8 cellular contexts compared by ENCODE assay signal in genomic region chr3:19065027-19065426, GRCh38.
DNase-seq lines count a peak whose midpoint lies in the region; ATAC-seq and TF ChIP-seq lines count a peak whose summit lies in the region.

No MANE protein-coding gene starts in this region.

- no peaks in the 10 kb centered on the region for H3K4me1 Mint-ChIP-seq in T-helper 17 cell

- H2AFZ ChIP-seq in neuron (ENCODE audit: low read depth, low read length), result peak overlapping the region; percentile 12

- no peaks in the 10 kb centered on the region for H3K36me3 ChIP-seq in GM06990 (ENCODE audit: control insufficient read depth, insufficient read depth, low read length)
- H3K36me3 ChIP-seq in ascending aorta, result no peaks in the 10 kb centered on the region
- no peaks in the 10 kb centered on the region for H3K36me3 ChIP-seq in neuron (ENCODE audit: insufficient read depth, low read length)

- H3K36me3 Mint-ChIP-seq in T-helper 17 cell (ENCODE audit: low read depth), result no peaks in the 10 kb centered on the region

- no peak for DNase-seq in GM06990 (ENCODE audit: extremely low read depth, insufficient read length)
- peak; percentile 15 for DNase-seq in LNCaP clone FGC (ENCODE audit: low read depth)
- no peak for DNase-seq in ascending aorta (ENCODE audit: low spot score in 2 of 2)
- DNase-seq in NCI-H1930 (lab: John Stamatoyannopoulos, UW), result no peak
- no peak for DNase-seq in NCI-H1092 treated with DMSO at 0.1 percent for 48 hours (lab: John Stamatoyannopoulos, UW)
- no peak for DNase-seq in T-helper 17 cell

- peaks cover 0 to 2% of the 10 kb centered on the region in 2 donors for H3K4me1 ChIP-seq in ascending aorta
- H3K4me1 ChIP-seq in neuron (ENCODE audit: insufficient read depth, low read length), result peaks cover 2% of the 10 kb centered on the region

- no peak for ATAC-seq in HG03460 (IDR thresholded peaks at IDR 0.05; ENCODE audit: unreplicated experiment)
- no peak for ATAC-seq in T-helper 17 cell

- TF ChIP-seq CTCF in GM06990 (IDR thresholded peaks at IDR 0.05; ENCODE audit: insufficient read depth, low read length, poor library complexity, severe bottlenecking) (peak; percentile 46), LNCaP clone FGC (IDR thresholded peaks at IDR 0.05; ENCODE audit: control insufficient read depth, extremely low read depth, insufficient read depth) (peak; percentile 69), ascending aorta (IDR thresholded peaks at IDR 0.05) (peak in 2 of 3 experiments; percentile 29 to 41)

- H3K27ac Mint-ChIP-seq in T-helper 17 cell, result no peak overlapping the region

- H3K27me3 ChIP-seq in GM06990 (replicated peaks; ENCODE audit: control insufficient read depth, insufficient read depth, low read length) (no peaks in the 10 kb centered on the region), ascending aorta (no peaks in the 10 kb centered on the region), neuron (ENCODE audit: insufficient read depth, low read length) (no peaks in the 10 kb centered on the region)

- no peak overlapping the region for H3K4me3 Mint-ChIP-seq in T-helper 17 cell

- H3K9me3 ChIP-seq in ascending aorta, result no peaks in the 10 kb centered on the region
- peaks cover 7% of the 10 kb centered on the region for H3K9me3 ChIP-seq in neuron (ENCODE audit: low read length)
- no peaks in the 10 kb centered on the region for H3K9me3 ChIP-seq in T-helper 17 cell (ENCODE audit: control insufficient read depth, low read length, poor library complexity, severe bottlenecking)

- no peak overlapping the region for H3K27ac ChIP-seq in ascending aorta

- intact Hi-C loops in ascending aorta (cut with DNase I), result loop anchor here (2.0 to 10.0 kb wide), 2 partner anchors 480 to 802 kb away; no protein-coding TSS in a partner anchor

- H3K27me3 Mint-ChIP-seq in T-helper 17 cell, result peaks cover 18% of the 10 kb centered on the region

- H3K4me3 ChIP-seq in GM06990 (replicated peaks; ENCODE audit: low read depth, low read length) (no peak overlapping the region), LNCaP clone FGC (ENCODE audit: low read depth, low read length) (no peak overlapping the region), ascending aorta (no peak overlapping the region), neuron (ENCODE audit: low read length) (no peak overlapping the region)
